Comparison of ENCODE assay signal across 8 cellular contexts in genomic region chr3:178001670-178002101, GRCh38.
DNase-seq lines count a peak whose midpoint lies in the region; ATAC-seq, FAIRE-seq and TF ChIP-seq lines count a peak whose summit lies in the region.

No MANE protein-coding gene starts in this region.

- FAIRE-seq in GM19239 (lab: Jason Lieb, UNC): no peak

- no peak for TF ChIP-seq CTCF in HFFc6 (IDR thresholded peaks at IDR 0.05)

- intact Hi-C loops in activated T-helper 1 cell treated with anti-CD3 and anti-CD28 coated beads, Interleukin-12 subunit alpha, Interleukin-12 subunit beta, Interleukin-2, Interleukin-4 antibody, amounts not matched to agents 30 ng/mL and 10 ng/mL and 1 ng/mL, durations not matched to agents 14 hours and 24 hours and 36 hours (cut with micrococcal nuclease): loop anchor here (1.0 to 5.0 kb wide), 8 partner anchors 19 to 959 kb away; no protein-coding TSS in a partner anchor

- H3K4me3 ChIP-seq in ACC112 (ENCODE audit: low read depth, low read length): no peak overlapping the region

- H3K27ac ChIP-seq in ACC112 (ENCODE audit: low read depth, low read length): no peak overlapping the region

- H3K27me3 Mint-ChIP-seq in activated T-helper 1 cell treated with anti-CD3 and anti-CD28 coated beads, Interleukin-12 subunit alpha, Interleukin-12 subunit beta, Interleukin-2, Interleukin-4 antibody, amounts not matched to agents 30 ng/mL and 10 ng/mL and 1 ng/mL, durations not matched to agents 14 hours and 24 hours and 36 hours (ENCODE audit: insufficient read depth): no peaks in the 10 kb centered on the region
- no peaks in the 10 kb centered on the region; the same call in 1 of the 2 replicates for H3K27me3 Mint-ChIP-seq in HFFc6 (ENCODE audit: insufficient read depth)

- H3K9me3 Mint-ChIP-seq in activated T-helper 1 cell treated with anti-CD3 and anti-CD28 coated beads, Interleukin-12 subunit alpha, Interleukin-12 subunit beta, Interleukin-2, Interleukin-4 antibody, amounts not matched to agents 30 ng/mL and 10 ng/mL and 1 ng/mL, durations not matched to agents 14 hours and 24 hours and 36 hours: peaks cover 33% of the 10 kb centered on the region
- no peaks in the 10 kb centered on the region; the same call in 1 of the 2 replicates for H3K9me3 Mint-ChIP-seq in HFFc6

- H3K4me1 ChIP-seq in ACC112 (ENCODE audit: control insufficient read depth, insufficient read depth, low read length, unreplicated experiment): no peaks in the 10 kb centered on the region

- peaks cover 18% of the 10 kb centered on the region for H3K36me3 Mint-ChIP-seq in activated T-helper 1 cell treated with anti-CD3 and anti-CD28 coated beads, Interleukin-12 subunit alpha, Interleukin-12 subunit beta, Interleukin-2, Interleukin-4 antibody, amounts not matched to agents 30 ng/mL and 10 ng/mL and 1 ng/mL, durations not matched to agents 14 hours and 24 hours and 36 hours (ENCODE audit: low read depth)
- H3K36me3 Mint-ChIP-seq in HFFc6 (ENCODE audit: low read depth): no peaks in the 10 kb centered on the region

- peaks cover 34% of the 10 kb centered on the region for H3K4me1 Mint-ChIP-seq in activated T-helper 1 cell treated with anti-CD3 and anti-CD28 coated beads, Interleukin-12 subunit alpha, Interleukin-12 subunit beta, Interleukin-2, Interleukin-4 antibody, amounts not matched to agents 30 ng/mL and 10 ng/mL and 1 ng/mL, durations not matched to agents 14 hours and 24 hours and 36 hours (ENCODE audit: low read depth)
- peaks cover 8% of the 10 kb centered on the region; the same call in 1 of the 2 replicates for H3K4me1 Mint-ChIP-seq in HFFc6 (ENCODE audit: low read depth)

- no peaks in the 10 kb centered on the region for H3K79me2 ChIP-seq in ACC112 (ENCODE audit: control insufficient read depth, insufficient read depth, low read length, unreplicated experiment)

- H3K36me3 ChIP-seq in ACC112 (ENCODE audit: insufficient read depth, low read length): peaks cover 4% of the 10 kb centered on the region; the same call in 1 of the 2 replicates

- H2AFZ ChIP-seq in ACC112 (ENCODE audit: low read length, unreplicated experiment): peak overlapping the region; percentile 37

- peak overlapping the region; percentile 47 for H3K4me3 Mint-ChIP-seq in activated T-helper 1 cell treated with anti-CD3 and anti-CD28 coated beads, Interleukin-12 subunit alpha, Interleukin-12 subunit beta, Interleukin-2, Interleukin-4 antibody, amounts not matched to agents 30 ng/mL and 10 ng/mL and 1 ng/mL, durations not matched to agents 14 hours and 24 hours and 36 hours
- H3K4me3 Mint-ChIP-seq in HFFc6: no peak overlapping the region

- peak overlapping the region; percentile 82 for H3K27ac Mint-ChIP-seq in activated T-helper 1 cell treated with anti-CD3 and anti-CD28 coated beads, Interleukin-12 subunit alpha, Interleukin-12 subunit beta, Interleukin-2, Interleukin-4 antibody, amounts not matched to agents 30 ng/mL and 10 ng/mL and 1 ng/mL, durations not matched to agents 14 hours and 24 hours and 36 hours
- H3K27ac Mint-ChIP-seq in HFFc6: no peak overlapping the region

- DNase-seq in activated T-helper 1 cell treated with anti-CD3 and anti-CD28 coated beads, Interleukin-12 subunit alpha, Interleukin-12 subunit beta, Interleukin-2, Interleukin-4 antibody, amounts not matched to agents 30 ng/mL and 10 ng/mL and 1 ng/mL, durations not matched to agents 14 hours and 24 hours and 36 hours (ENCODE audit: low spot score): peak; percentile 21
- DNase-seq in GM19239 (ENCODE audit: insufficient read length, low spot score) (no peak), HuH-7.5 (ENCODE audit: low spot score) (no peak), GM19240 (ENCODE audit: insufficient read length, low spot score) (no peak), HFFc6 (no peak)

- ATAC-seq in GM19324 (IDR thresholded peaks at IDR 0.05; ENCODE audit: low FRiP score, unreplicated experiment) (peak; percentile 53), HG03175 (IDR thresholded peaks at IDR 0.05; ENCODE audit: unreplicated experiment) (peak; percentile 93)

- no peaks in the 10 kb centered on the region for H3K27me3 ChIP-seq in ACC112 (ENCODE audit: insufficient read depth, low read length)
